Comparison of ENCODE assay signal across 17 cellular contexts in the genomic region with DNA sequence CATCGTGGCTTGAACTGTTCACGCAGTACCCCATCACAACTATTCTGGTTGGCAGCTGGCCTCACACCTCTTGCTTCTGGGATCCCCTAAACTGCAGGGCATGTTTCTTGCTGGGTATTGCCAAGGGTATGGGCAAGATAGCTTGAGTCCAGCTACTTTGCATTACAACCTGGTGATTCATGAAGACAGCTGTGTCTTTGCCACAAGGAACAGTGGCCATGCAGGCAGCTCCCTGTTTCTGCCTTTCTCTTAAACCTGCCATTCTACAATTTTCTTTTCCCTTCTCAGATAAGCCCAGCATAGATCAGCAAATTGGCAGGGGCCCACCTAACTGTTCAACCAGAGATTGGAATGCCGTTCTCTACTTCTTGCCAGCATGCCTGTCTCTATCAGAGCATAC. TPM values are rescaled to one million over a fixed set of nuclear protein-coding genes. Genes with fewer than 3 reads are reported as not detected.
DNase-seq lines count a peak whose midpoint lies in the region; ATAC-seq lines count a peak whose summit lies in the region.
"Had no signal": no experiment of that assay in that cellular context is flagged by ENCODE, and none has a peak within 500 bp of the region (broad histone marks: within the 10 kb centered on the region; RNA-seq: fewer than 3 reads in every experiment).

No MANE protein-coding gene starts in this region.

- no peak overlapping the region for H3K23ac ChIP-seq in trophoblast cell (ENCODE audit: low read length)

- H3K27me3 ChIP-seq in trophoblast cell (ENCODE audit: insufficient read depth, low read length) = no peaks in the 10 kb centered on the region
- no peaks in the 10 kb centered on the region for H3K27me3 ChIP-seq in right cardiac atrium (ENCODE audit: control insufficient read depth, insufficient read depth)
- H3K27me3 ChIP-seq: sigmoid colon, testis had no signal

- intact Hi-C loops in right cardiac atrium (cut with DNase I) = no loop called here

- DNase-seq in EL (peak; percentile 50), RPMI7951 (ENCODE audit: low read depth) (peak; percentile 58), fibroblast of peridontal ligament (ENCODE audit: extremely low read depth) (peak; percentile 40), trophoblast cell (peak; percentile 37 to 73), right cardiac atrium (no peak), NCI-H1694 treated with DMSO at 0.1 percent for 48 hours (lab: John Stamatoyannopoulos, UW) (no peak), NCI-H2171 treated with DMSO at 0.1 percent for 48 hours (lab: John Stamatoyannopoulos, UW) (no peak)
- DNase-seq: activated CD4-positive, alpha-beta T cell treated with anti-CD3 and anti-CD28 coated beads, Interleukin-2, amount 10 ng/mL, durations not matched to agents 7 days and 5 days; CD4-positive, alpha-beta memory T cell; hippocampal formation; sigmoid colon; stimulated activated naive B cell treated with anti-CD40 and anti-IgM and Interleukin-4, amounts not matched to agents 10 μg/mL and 1 μg/mL and 100 μg/mL, for 72 hours; T-helper 1 cell; testis had no signal

- H2BK12ac ChIP-seq in trophoblast cell (ENCODE audit: low read length) = no peak overlapping the region

- no peak overlapping the region for H2AK5ac ChIP-seq in trophoblast cell (ENCODE audit: low read length)

- peaks cover 10 to 13% of the 10 kb centered on the region in 2 experiments for H3K36me3 ChIP-seq in trophoblast cell (ENCODE audit: control insufficient read depth in 1 of 2, insufficient read depth in 2 of 2, low read length in 2 of 2)
- H3K36me3 ChIP-seq: sigmoid colon had no signal

- H2BK120ac ChIP-seq in trophoblast cell (ENCODE audit: insufficient read depth, low read length, poor library complexity) = no peak overlapping the region

- H4K91ac ChIP-seq in trophoblast cell (ENCODE audit: low read depth, low read length) = no peak overlapping the region

- H3K4me1 ChIP-seq in trophoblast cell (ENCODE audit: control insufficient read depth in 1 of 2, insufficient read depth in 2 of 2, low read length in 2 of 2) = peaks cover 2 to 4% of the 10 kb centered on the region in 2 experiments
- no peaks in the 10 kb centered on the region for H3K4me1 ChIP-seq in right cardiac atrium (ENCODE audit: control insufficient read depth, insufficient read depth, low read length)
- H3K4me1 ChIP-seq: parathyroid adenoma, sigmoid colon, testis had no signal

- H4K12ac ChIP-seq in trophoblast cell (ENCODE audit: low read depth, low read length) = no peak overlapping the region

- H3K4ac ChIP-seq in trophoblast cell (ENCODE audit: low read depth, low read length) = no peak overlapping the region

- H3K4me3 ChIP-seq in trophoblast cell (ENCODE audit: low read depth, low read length) = no peak overlapping the region
- no peak overlapping the region for H3K4me3 ChIP-seq in right cardiac atrium (ENCODE audit: low read length)
- H3K4me3 ChIP-seq: sigmoid colon, testis had no signal

- H3K27ac ChIP-seq in trophoblast cell (ENCODE audit: low read depth, low read length) (no peak overlapping the region), right cardiac atrium (ENCODE audit: low read length) (no peak overlapping the region)
- H3K27ac ChIP-seq: parathyroid adenoma, sigmoid colon, testis had no signal

- no peaks in the 10 kb centered on the region for H3K79me2 ChIP-seq in trophoblast cell (ENCODE audit: control insufficient read depth, insufficient read depth, low read length, poor library complexity)
- H3K79me2 ChIP-seq: parathyroid adenoma had no signal

- H4K8ac ChIP-seq in trophoblast cell (ENCODE audit: low read depth, low read length) = no peak overlapping the region

- H3K9ac ChIP-seq in trophoblast cell (ENCODE audit: low read length) = no peak overlapping the region
- H3K9ac ChIP-seq: parathyroid adenoma had no signal

- H3K79me1 ChIP-seq in trophoblast cell (ENCODE audit: low read length) = no peaks in the 10 kb centered on the region

- no CpG with 5 or more reads among the region's 3 CpGs for WGBS in trophoblast cell (ENCODE audit: extremely low coverage, insufficient coverage, insufficient read length)
- WGBS in right cardiac atrium = 80% methylated on average over 3 of the region's 3 CpGs

- no peak overlapping the region for H3K14ac ChIP-seq in trophoblast cell (ENCODE audit: low read length)

- ATAC-seq in right cardiac atrium = no peak
- ATAC-seq: activated T-helper 17 cell treated with anti-CD3 and anti-CD28 coated beads, Interleukin-2, amount 50 U/mL, for 72 hours; Right ventricle myocardium inferior; stimulated activated naive B cell treated with anti-CD40 and anti-IgM and Interleukin-4, amounts not matched to agents 10 μg/mL and 1 μg/mL and 100 μg/mL, for 72 hours had no signal

- H3K18ac ChIP-seq in trophoblast cell (ENCODE audit: low read length) = no peak overlapping the region

- no peak overlapping the region for H2BK5ac ChIP-seq in trophoblast cell (ENCODE audit: low read depth, low read length, poor library complexity)

- no peak overlapping the region for H2AFZ ChIP-seq in trophoblast cell (ENCODE audit: insufficient read depth, low read length, poor library complexity)
- H2AFZ ChIP-seq: parathyroid adenoma had no signal

- H3K9me3 ChIP-seq in trophoblast cell (ENCODE audit: insufficient read depth, low read depth, low read length) (no peaks in the 10 kb centered on the region), right cardiac atrium (ENCODE audit: control insufficient read depth, low read length) (no peaks in the 10 kb centered on the region)
- H3K9me3 ChIP-seq: sigmoid colon, testis had no signal

- no peak overlapping the region for H3K4me2 ChIP-seq in trophoblast cell (ENCODE audit: low read length)

RNA-seq across cellular contexts. Expression of gene TENM3, which starts 42.8 kb away (rescaled TPM):
- 18.2 and 20.1 TPM in 2 replicates for total RNA-seq in RPMI7951 (2014; rRNA removed; shearing (Covaris generic))
- polyA plus RNA-seq in trophoblast cell (2013) = 112 and 119 TPM in 2 replicates
- 1 to 10 TPM; 4.5 to 9.5 (median 5.7) TPM for total RNA-seq in right cardiac atrium
- polyA plus RNA-seq in right cardiac atrium = 0.88 TPM
- total RNA-seq: activated CD4-positive, alpha-beta T cell treated with anti-CD3 and anti-CD28 coated beads, Interleukin-2, amount 10 ng/mL, durations not matched to agents 7 days and 5 days; activated T-helper 17 cell treated with anti-CD3 and anti-CD28 coated beads, Interleukin-2, amount 50 U/mL, for 72 hours; CD4-positive, alpha-beta memory T cell had no signal
- polyA plus RNA-seq: CD4-positive, alpha-beta memory T cell had no signal

Comparison
In these comparisons a context has a peak if more than half of its experiments do, and no peak if none do; other contexts are left out.
1. DNase-seq: peak in EL (single experiment), RPMI7951 (single experiment), fibroblast of peridontal ligament (single experiment) and trophoblast cell (2 of 2); none in right cardiac atrium (0 of 3), NCI-H1694 treated with DMSO at 0.1 percent for 48 hours (single experiment) and NCI-H2171 treated with DMSO at 0.1 percent for 48 hours (single experiment).